Comparison of ENCODE assay signal across 1 cellular context in the genomic region with DNA sequence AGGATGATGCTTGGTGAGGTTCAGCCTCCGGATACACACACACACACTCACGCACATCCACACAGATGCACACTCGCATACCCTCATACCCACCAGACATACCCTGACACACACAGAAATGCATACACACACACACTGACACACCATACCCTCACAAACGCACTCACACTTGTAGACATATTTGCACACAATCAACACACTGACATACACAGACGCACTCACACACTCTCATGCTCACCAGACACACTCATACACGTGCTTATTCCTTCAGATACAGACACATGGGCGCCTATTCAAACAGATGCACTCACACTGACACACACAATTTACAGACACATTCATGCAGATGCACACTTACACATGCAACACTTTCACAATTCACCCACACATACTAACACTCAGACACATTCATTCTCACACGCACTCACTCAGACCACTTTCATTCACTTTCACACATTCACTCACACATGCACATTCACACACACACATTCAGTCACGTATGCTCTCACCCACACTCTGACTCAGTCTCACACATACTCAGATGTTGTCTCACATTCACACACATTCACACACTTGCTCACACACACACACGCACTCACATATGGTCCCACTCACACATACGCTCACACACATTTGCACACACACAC.
TF ChIP-seq lines count a peak whose summit lies in the region.

No MANE protein-coding gene starts in this region.

TF ChIP-seq in HepG2, 621 proteins besides CTCF, POLR2A, EP300 and RAD21 (continued from another document):
- TF ChIP-seq, protein P1, sequence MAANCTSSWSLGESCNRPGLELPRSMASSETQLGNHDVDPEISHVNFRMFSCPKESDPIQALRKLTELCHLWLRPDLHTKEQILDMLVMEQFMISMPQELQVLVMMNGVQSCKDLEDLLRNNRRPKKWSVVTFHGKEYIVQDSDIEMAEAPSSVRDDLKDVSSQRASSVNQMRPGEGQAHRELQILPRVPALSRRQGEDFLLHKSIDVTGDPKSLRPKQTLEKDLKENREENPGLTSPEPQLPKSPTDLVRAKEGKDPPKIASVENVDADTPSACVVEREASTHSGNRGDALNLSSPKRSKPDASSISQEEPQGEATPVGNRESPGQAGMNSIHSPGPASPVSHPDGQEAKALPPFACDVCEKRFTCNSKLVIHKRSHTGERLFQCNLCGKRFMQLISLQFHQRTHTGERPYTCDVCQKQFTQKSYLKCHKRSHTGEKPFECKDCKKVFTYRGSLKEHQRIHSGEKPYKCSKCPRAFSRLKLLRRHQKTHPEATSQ (CRISPR knock-in tag; IDR thresholded peaks at IDR 0.05; ENCODE audit: borderline replicate concordance), result no peak
- TF ChIP-seq, protein P2, sequence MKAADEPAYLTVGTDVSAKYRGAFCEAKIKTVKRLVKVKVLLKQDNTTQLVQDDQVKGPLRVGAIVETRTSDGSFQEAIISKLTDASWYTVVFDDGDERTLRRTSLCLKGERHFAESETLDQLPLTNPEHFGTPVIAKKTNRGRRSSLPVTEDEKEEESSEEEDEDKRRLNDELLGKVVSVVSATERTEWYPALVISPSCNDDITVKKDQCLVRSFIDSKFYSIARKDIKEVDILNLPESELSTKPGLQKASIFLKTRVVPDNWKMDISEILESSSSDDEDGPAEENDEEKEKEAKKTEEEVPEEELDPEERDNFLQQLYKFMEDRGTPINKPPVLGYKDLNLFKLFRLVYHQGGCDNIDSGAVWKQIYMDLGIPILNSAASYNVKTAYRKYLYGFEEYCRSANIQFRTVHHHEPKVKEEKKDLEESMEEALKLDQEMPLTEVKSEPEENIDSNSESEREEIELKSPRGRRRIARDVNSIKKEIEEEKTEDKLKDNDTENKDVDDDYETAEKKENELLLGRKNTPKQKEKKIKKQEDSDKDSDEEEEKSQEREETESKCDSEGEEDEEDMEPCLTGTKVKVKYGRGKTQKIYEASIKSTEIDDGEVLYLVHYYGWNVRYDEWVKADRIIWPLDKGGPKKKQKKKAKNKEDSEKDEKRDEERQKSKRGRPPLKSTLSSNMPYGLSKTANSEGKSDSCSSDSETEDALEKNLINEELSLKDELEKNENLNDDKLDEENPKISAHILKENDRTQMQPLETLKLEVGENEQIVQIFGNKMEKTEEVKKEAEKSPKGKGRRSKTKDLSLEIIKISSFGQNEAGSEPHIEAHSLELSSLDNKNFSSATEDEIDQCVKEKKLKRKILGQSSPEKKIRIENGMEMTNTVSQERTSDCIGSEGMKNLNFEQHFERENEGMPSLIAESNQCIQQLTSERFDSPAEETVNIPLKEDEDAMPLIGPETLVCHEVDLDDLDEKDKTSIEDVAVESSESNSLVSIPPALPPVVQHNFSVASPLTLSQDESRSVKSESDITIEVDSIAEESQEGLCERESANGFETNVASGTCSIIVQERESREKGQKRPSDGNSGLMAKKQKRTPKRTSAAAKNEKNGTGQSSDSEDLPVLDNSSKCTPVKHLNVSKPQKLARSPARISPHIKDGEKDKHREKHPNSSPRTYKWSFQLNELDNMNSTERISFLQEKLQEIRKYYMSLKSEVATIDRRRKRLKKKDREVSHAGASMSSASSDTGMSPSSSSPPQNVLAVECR (CRISPR knock-in tag; IDR thresholded peaks at IDR 0.05; ENCODE audit: borderline replicate concordance), result no peak
- TF ChIP-seq RCOR2 (CRISPR knock-in tag; IDR thresholded peaks at IDR 0.05) (no peak), MIER3 (CRISPR knock-in tag; IDR thresholded peaks at IDR 0.05; ENCODE audit: borderline replicate concordance) (no peak), ERF (CRISPR knock-in tag; IDR thresholded peaks at IDR 0.05) (no peak), ZMYM4 (CRISPR knock-in tag; IDR thresholded peaks at IDR 0.05) (no peak), NONO (IDR thresholded peaks at IDR 0.05) (0 out of 2 replicates have a peak, but pooled peaks have one; percentile 2), NONO (CRISPR knock-in tag; conservative IDR thresholded peaks at IDR 0.05) (no peak), EED (CRISPR knock-in tag; IDR thresholded peaks at IDR 0.05) (no peak), NRL (CRISPR knock-in tag; IDR thresholded peaks at IDR 0.05; ENCODE audit: borderline replicate concordance) (no peak), SOX6 (IDR thresholded peaks at IDR 0.05) (0 out of 2 replicates have a peak, but pooled peaks have one; percentile 10), SOX6 (CRISPR knock-in tag; IDR thresholded peaks at IDR 0.05) (no peak), GATA4 (IDR thresholded peaks at IDR 0.05; ENCODE audit: borderline replicate concordance, low read depth) (no peak), REL (CRISPR knock-in tag; conservative IDR thresholded peaks at IDR 0.05) (no peak), CHD2 (IDR thresholded peaks at IDR 0.05; ENCODE audit: low read depth, low read length) (no peak), PPARG (CRISPR knock-in tag; conservative IDR thresholded peaks at IDR 0.05) (no peak), SRSF9 (IDR thresholded peaks at IDR 0.05; ENCODE audit: borderline replicate concordance, insufficient read depth, low read depth, low read length, poor library complexity, severe bottlenecking) (no peak), CBX1 (IDR thresholded peaks at IDR 0.05; ENCODE audit: low read depth) (no peak), NKX3-1 (CRISPR knock-in tag; IDR thresholded peaks at IDR 0.05) (no peak), SNAI1 (CRISPR knock-in tag; IDR thresholded peaks at IDR 0.05; ENCODE audit: borderline replicate concordance) (no peak), HOXA5 (CRISPR knock-in tag; IDR thresholded peaks at IDR 0.05) (no peak), KDM5B (CRISPR knock-in tag; IDR thresholded peaks at IDR 0.05; ENCODE audit: borderline replicate concordance) (no peak), FOXO1 (CRISPR knock-in tag; IDR thresholded peaks at IDR 0.05) (no peak), CEBPG (CRISPR knock-in tag; IDR thresholded peaks at IDR 0.05) (no peak), CREB1 (IDR thresholded peaks at IDR 0.05) (peak; percentile 25; the same call in 1 of the 2 replicates), CREB1 (CRISPR knock-in tag; IDR thresholded peaks at IDR 0.05) (no peak), NAIF1 (CRISPR knock-in tag; IDR thresholded peaks at IDR 0.05; ENCODE audit: borderline replicate concordance) (no peak), PHB2 (IDR thresholded peaks at IDR 0.05; ENCODE audit: partially characterized antibody) (peak; percentile 8)
- TF ChIP-seq, protein P3, sequence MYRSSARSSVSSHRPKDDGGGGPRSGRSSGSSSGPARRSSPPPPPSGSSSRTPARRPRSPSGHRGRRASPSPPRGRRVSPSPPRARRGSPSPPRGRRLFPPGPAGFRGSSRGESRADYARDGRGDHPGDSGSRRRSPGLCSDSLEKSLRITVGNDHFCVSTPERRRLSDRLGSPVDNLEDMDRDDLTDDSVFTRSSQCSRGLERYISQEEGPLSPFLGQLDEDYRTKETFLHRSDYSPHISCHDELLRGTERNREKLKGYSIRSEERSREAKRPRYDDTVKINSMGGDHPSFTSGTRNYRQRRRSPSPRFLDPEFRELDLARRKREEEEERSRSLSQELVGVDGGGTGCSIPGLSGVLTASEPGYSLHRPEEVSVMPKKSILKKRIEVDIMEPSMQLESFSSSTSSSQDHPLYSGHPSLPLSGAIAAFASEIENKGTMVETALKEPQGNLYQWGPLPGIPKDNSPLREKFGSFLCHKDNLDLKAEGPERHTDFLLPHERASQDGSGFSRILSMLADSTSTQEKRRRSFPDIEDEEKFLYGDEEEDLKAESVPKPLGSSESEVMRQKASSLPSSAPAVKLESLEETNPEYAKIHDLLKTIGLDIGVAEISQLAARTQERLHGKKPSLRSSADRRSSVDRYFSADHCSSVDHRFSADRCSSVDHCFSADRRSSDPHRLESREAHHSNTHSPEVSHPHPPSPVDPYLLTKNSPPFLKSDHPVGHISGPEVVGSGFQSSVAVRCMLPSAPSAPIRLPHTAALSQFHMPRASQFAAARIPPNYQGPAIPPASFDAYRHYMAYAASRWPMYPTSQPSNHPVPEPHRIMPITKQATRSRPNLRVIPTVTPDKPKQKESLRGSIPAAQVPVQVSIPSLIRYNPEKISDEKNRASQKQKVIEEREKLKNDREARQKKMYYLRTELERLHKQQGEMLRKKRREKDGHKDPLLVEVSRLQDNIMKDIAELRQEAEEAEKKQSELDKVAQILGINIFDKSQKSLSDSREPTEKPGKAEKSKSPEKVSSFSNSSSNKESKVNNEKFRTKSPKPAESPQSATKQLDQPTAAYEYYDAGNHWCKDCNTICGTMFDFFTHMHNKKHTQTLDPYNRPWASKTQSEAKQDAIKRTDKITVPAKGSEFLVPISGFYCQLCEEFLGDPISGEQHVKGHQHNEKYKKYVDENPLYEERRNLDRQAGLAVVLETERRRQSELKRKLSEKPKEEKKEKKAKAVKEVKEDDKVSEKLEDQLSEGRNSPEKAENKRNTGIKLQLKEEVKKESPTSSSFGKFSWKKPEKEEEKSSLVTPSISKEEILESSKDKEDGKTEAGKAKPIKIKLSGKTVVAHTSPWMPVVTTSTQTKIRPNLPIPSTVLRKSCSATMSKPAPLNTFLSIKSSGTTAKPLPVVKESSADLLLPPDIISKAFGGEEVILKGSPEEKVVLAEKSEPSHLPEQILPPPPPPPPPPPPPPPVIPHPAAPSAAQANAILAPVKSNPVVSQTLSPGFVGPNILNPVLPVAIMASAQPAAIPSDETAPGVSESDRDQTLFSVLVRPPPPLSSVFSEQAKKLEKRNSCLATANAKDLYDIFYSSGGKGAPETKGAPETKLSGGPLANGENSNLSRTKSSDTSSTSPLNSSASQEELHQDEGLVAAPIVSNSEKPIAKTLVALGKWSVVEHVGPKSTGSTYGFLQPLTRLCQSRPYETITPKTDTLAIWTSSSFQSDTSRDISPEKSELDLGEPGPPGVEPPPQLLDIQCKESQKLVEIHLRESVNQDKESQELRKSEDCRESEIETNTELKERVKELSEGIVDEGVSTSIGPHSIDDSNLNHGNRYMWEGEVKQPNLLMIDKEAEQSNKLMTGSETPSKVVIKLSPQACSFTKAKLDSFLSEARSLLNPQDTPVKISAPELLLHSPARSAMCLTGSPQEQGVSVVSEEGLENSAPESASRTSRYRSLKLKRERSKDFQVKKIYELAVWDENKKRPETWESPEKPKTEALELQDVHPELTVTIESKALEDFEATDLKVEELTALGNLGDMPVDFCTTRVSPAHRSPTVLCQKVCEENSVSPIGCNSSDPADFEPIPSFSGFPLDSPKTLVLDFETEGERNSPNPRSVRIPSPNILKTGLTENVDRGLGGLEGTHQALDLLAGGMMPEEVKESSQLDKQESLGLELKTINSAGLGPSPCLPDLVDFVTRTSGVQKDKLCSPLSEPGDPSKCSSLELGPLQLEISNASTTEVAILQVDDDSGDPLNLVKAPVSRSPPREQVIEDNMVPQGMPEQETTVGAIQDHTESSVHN (CRISPR knock-in tag; IDR thresholded peaks at IDR 0.05), result no peak
- TF ChIP-seq, protein P4, sequence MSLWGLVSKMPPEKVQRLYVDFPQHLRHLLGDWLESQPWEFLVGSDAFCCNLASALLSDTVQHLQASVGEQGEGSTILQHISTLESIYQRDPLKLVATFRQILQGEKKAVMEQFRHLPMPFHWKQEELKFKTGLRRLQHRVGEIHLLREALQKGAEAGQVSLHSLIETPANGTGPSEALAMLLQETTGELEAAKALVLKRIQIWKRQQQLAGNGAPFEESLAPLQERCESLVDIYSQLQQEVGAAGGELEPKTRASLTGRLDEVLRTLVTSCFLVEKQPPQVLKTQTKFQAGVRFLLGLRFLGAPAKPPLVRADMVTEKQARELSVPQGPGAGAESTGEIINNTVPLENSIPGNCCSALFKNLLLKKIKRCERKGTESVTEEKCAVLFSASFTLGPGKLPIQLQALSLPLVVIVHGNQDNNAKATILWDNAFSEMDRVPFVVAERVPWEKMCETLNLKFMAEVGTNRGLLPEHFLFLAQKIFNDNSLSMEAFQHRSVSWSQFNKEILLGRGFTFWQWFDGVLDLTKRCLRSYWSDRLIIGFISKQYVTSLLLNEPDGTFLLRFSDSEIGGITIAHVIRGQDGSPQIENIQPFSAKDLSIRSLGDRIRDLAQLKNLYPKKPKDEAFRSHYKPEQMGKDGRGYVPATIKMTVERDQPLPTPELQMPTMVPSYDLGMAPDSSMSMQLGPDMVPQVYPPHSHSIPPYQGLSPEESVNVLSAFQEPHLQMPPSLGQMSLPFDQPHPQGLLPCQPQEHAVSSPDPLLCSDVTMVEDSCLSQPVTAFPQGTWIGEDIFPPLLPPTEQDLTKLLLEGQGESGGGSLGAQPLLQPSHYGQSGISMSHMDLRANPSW (CRISPR knock-in tag; IDR thresholded peaks at IDR 0.05; ENCODE audit: borderline replicate concordance), result no peak
- TF ChIP-seq, protein P5, sequence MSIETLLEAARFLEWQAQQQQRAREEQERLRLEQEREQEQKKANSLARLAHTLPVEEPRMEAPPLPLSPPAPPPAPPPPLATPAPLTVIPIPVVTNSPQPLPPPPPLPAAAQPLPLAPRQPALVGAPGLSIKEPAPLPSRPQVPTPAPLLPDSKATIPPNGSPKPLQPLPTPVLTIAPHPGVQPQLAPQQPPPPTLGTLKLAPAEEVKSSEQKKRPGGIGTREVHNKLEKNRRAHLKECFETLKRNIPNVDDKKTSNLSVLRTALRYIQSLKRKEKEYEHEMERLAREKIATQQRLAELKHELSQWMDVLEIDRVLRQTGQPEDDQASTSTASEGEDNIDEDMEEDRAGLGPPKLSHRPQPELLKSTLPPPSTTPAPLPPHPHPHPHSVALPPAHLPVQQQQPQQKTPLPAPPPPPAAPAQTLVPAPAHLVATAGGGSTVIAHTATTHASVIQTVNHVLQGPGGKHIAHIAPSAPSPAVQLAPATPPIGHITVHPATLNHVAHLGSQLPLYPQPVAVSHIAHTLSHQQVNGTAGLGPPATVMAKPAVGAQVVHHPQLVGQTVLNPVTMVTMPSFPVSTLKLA (IDR thresholded peaks at IDR 0.05), result 0 out of 2 replicates have a peak, but pooled peaks have one; percentile 38
- TF ChIP-seq, protein P6, sequence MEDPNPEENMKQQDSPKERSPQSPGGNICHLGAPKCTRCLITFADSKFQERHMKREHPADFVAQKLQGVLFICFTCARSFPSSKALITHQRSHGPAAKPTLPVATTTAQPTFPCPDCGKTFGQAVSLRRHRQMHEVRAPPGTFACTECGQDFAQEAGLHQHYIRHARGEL (CRISPR knock-in tag; IDR thresholded peaks at IDR 0.05), result no peak
- TF ChIP-seq, protein P7, sequence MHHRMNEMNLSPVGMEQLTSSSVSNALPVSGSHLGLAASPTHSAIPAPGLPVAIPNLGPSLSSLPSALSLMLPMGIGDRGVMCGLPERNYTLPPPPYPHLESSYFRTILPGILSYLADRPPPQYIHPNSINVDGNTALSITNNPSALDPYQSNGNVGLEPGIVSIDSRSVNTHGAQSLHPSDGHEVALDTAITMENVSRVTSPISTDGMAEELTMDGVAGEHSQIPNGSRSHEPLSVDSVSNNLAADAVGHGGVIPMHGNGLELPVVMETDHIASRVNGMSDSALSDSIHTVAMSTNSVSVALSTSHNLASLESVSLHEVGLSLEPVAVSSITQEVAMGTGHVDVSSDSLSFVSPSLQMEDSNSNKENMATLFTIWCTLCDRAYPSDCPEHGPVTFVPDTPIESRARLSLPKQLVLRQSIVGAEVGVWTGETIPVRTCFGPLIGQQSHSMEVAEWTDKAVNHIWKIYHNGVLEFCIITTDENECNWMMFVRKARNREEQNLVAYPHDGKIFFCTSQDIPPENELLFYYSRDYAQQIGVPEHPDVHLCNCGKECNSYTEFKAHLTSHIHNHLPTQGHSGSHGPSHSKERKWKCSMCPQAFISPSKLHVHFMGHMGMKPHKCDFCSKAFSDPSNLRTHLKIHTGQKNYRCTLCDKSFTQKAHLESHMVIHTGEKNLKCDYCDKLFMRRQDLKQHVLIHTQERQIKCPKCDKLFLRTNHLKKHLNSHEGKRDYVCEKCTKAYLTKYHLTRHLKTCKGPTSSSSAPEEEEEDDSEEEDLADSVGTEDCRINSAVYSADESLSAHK (CRISPR knock-in tag; IDR thresholded peaks at IDR 0.05; ENCODE audit: borderline replicate concordance), result no peak
TF ChIP-seq in HepG2: peak in this region for 6.
